1 cellular context compared by ENCODE assay signal in the genomic region with DNA sequence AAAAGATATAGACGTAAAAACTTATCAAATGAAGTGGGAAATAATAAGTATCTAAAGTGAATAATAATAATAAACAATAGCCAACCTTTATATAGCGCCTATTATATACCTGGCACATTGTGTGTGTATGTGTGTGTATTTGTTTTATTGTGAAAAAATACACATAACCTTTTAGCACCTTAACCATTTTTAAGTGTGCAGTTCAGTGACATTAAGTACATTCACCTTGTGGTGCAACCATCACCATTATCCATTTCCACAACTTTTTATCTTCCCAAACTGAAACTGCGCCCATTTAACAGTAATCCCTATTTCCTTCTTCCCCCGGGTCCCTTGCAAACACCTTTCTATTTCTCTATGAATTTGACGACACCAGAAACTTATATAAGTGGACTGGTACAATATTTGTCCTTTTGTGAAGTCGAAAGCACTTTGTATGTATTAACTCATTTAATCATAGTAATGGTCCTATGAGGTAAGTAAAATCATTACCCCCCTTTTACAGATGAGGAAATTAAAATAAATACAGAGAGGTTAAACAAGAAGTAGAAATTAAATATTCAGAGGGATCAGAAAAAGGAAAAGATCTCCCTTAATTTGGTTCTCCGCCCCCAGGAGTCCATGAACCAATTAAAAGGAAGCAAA.
TF ChIP-seq lines count a peak whose summit lies in the region.

No MANE protein-coding gene starts in this region.

TF ChIP-seq in HCT116, 20 proteins besides CTCF, POLR2A, EP300 and RAD21 (continued from another document):
- TF ChIP-seq, protein P1, sequence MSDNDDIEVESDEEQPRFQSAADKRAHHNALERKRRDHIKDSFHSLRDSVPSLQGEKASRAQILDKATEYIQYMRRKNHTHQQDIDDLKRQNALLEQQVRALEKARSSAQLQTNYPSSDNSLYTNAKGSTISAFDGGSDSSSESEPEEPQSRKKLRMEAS (IDR thresholded peaks at IDR 0.05), result no peak
- TF ChIP-seq YY1 (IDR thresholded peaks at IDR 0.05; ENCODE audit: extremely low read depth, insufficient replicate concordance, low read depth, low read length) (no peak), SIN3A (IDR thresholded peaks at IDR 0.05; ENCODE audit: low read depth) (no peak), ZFX (IDR thresholded peaks at IDR 0.05) (no peak), SP1 (IDR thresholded peaks at IDR 0.05; ENCODE audit: low read depth) (no peak), ZNF274 (IDR thresholded peaks at IDR 0.05; ENCODE audit: low read depth, low read length) (no peak), CBX3 (IDR thresholded peaks at IDR 0.05; ENCODE audit: low read depth) (no peak), ELF1 (IDR thresholded peaks at IDR 0.05; ENCODE audit: borderline replicate concordance, low read depth) (no peak), FOSL1 (IDR thresholded peaks at IDR 0.05; ENCODE audit: low read depth) (no peak), TCF7L2 (IDR thresholded peaks at IDR 0.05; ENCODE audit: borderline replicate concordance, extremely low read depth, insufficient read depth, insufficient read length) (no peak), JUND (IDR thresholded peaks at IDR 0.05) (no peak), POLR2AphosphoS5 (IDR thresholded peaks at IDR 0.05; ENCODE audit: low read depth, low read length) (no peak)
- TF ChIP-seq, protein P2, sequence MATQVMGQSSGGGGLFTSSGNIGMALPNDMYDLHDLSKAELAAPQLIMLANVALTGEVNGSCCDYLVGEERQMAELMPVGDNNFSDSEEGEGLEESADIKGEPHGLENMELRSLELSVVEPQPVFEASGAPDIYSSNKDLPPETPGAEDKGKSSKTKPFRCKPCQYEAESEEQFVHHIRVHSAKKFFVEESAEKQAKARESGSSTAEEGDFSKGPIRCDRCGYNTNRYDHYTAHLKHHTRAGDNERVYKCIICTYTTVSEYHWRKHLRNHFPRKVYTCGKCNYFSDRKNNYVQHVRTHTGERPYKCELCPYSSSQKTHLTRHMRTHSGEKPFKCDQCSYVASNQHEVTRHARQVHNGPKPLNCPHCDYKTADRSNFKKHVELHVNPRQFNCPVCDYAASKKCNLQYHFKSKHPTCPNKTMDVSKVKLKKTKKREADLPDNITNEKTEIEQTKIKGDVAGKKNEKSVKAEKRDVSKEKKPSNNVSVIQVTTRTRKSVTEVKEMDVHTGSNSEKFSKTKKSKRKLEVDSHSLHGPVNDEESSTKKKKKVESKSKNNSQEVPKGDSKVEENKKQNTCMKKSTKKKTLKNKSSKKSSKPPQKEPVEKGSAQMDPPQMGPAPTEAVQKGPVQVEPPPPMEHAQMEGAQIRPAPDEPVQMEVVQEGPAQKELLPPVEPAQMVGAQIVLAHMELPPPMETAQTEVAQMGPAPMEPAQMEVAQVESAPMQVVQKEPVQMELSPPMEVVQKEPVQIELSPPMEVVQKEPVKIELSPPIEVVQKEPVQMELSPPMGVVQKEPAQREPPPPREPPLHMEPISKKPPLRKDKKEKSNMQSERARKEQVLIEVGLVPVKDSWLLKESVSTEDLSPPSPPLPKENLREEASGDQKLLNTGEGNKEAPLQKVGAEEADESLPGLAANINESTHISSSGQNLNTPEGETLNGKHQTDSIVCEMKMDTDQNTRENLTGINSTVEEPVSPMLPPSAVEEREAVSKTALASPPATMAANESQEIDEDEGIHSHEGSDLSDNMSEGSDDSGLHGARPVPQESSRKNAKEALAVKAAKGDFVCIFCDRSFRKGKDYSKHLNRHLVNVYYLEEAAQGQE (IDR thresholded peaks at IDR 0.05; ENCODE audit: low read depth), result no peak
- TF ChIP-seq, protein P3, sequence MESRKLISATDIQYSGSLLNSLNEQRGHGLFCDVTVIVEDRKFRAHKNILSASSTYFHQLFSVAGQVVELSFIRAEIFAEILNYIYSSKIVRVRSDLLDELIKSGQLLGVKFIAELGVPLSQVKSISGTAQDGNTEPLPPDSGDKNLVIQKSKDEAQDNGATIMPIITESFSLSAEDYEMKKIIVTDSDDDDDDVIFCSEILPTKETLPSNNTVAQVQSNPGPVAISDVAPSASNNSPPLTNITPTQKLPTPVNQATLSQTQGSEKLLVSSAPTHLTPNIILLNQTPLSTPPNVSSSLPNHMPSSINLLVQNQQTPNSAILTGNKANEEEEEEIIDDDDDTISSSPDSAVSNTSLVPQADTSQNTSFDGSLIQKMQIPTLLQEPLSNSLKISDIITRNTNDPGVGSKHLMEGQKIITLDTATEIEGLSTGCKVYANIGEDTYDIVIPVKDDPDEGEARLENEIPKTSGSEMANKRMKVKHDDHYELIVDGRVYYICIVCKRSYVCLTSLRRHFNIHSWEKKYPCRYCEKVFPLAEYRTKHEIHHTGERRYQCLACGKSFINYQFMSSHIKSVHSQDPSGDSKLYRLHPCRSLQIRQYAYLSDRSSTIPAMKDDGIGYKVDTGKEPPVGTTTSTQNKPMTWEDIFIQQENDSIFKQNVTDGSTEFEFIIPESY (IDR thresholded peaks at IDR 0.05; ENCODE audit: extremely low read depth, insufficient replicate concordance, low read length), result no peak
